36 cellular contexts compared by ENCODE assay signal in genomic region chr14:101383737-101384338, GRCh38.
"Had no signal": no experiment of that assay in that cellular context is flagged by ENCODE, and none has a peak within 500 bp of the region (broad histone marks: within the 10 kb centered on the region; RNA-seq: fewer than 3 reads in every experiment).

No MANE protein-coding gene starts in this region.

- H3K4me1 Mint-ChIP-seq: activated CD4-positive, alpha-beta memory T cell treated with anti-CD3 and anti-CD28 coated beads, Interleukin-2, amount 10 ng/mL, durations not matched to agents 7 days and 5 days; activated CD4-positive, alpha-beta T cell treated with anti-CD3 and anti-CD28 coated beads for 36 hours; activated CD4-positive, alpha-beta T cell treated with anti-CD3 and anti-CD28 coated beads, Interleukin-2, amount 10 ng/mL, durations not matched to agents 7 days and 5 days; activated CD8-positive, alpha-beta memory T cell treated with anti-CD3 and anti-CD28 coated beads, Interleukin-2, amount 10 ng/mL, durations not matched to agents 7 days and 5 days; activated naive CD4-positive, alpha-beta T cell treated with anti-CD3 and anti-CD28 coated beads, Interleukin-2, amount 10 ng/mL, durations not matched to agents 7 days and 5 days; activated naive CD4-positive, alpha-beta T cell treated with anti-CD3 and anti-CD28 coated beads, Interleukin-2, amount 50 U/mL, for 24 hours; activated naive CD8-positive, alpha-beta T cell treated with anti-CD3 and anti-CD28 coated beads, Interleukin-2, amount 10 ng/mL, durations not matched to agents 7 days and 5 days; activated naive CD8-positive, alpha-beta T cell treated with anti-CD3 and anti-CD28 coated beads, Interleukin-2, amount 50 U/mL, for 24 hours; brain; central memory CD8-positive, alpha-beta T cell had no signal

- H3K27ac ChIP-seq: ascending aorta, cardiac muscle cell, VCaP had no signal

- ATAC-seq: activated CD4-positive, alpha-beta T cell treated with anti-CD3 and anti-CD28 coated beads for 36 hours; activated CD4-positive, CD25-positive, alpha-beta regulatory T cell treated with anti-CD3 and anti-CD28 coated beads, Interleukin-2, amount 50 U/mL, for 24 hours; activated CD8-positive, alpha-beta memory T cell treated with anti-CD3 and anti-CD28 coated beads, Interleukin-2, amount 10 ng/mL, durations not matched to agents 7 days and 5 days; activated CD8-positive, alpha-beta T cell treated with anti-CD3 and anti-CD28 coated beads, Interleukin-2, amount 10 ng/mL, durations not matched to agents 7 days and 5 days; activated naive CD8-positive, alpha-beta T cell treated with anti-CD3 and anti-CD28 coated beads, Interleukin-2, amount 50 U/mL, for 24 hours had no signal

- H3K27me3 Mint-ChIP-seq: activated CD4-positive, alpha-beta T cell treated with anti-CD3 and anti-CD28 coated beads for 36 hours; activated naive CD8-positive, alpha-beta T cell had no signal

- H3K9me3 ChIP-seq: ascending aorta had no signal

- H3K36me3 ChIP-seq: ascending aorta, cardiac muscle cell had no signal

- H3K4me3 Mint-ChIP-seq: activated CD4-positive, alpha-beta memory T cell treated with anti-CD3 and anti-CD28 coated beads, Interleukin-2, amount 10 ng/mL, durations not matched to agents 7 days and 5 days; activated CD4-positive, alpha-beta T cell treated with anti-CD3 and anti-CD28 coated beads for 36 hours; activated CD4-positive, alpha-beta T cell treated with anti-CD3 and anti-CD28 coated beads, Interleukin-2, amount 10 ng/mL, durations not matched to agents 7 days and 5 days; activated CD8-positive, alpha-beta memory T cell treated with anti-CD3 and anti-CD28 coated beads, Interleukin-2, amount 10 ng/mL, durations not matched to agents 7 days and 5 days; activated CD8-positive, alpha-beta T cell treated with anti-CD3 and anti-CD28 coated beads, Interleukin-2, amount 10 ng/mL, durations not matched to agents 7 days and 5 days; activated naive CD4-positive, alpha-beta T cell treated with anti-CD3 and anti-CD28 coated beads, Interleukin-2, amount 10 ng/mL, durations not matched to agents 7 days and 5 days; activated naive CD4-positive, alpha-beta T cell treated with anti-CD3 and anti-CD28 coated beads, Interleukin-2, amount 50 U/mL, for 24 hours; activated naive CD8-positive, alpha-beta T cell; activated naive CD8-positive, alpha-beta T cell treated with anti-CD3 and anti-CD28 coated beads, Interleukin-2, amount 10 ng/mL, durations not matched to agents 7 days and 5 days; activated naive CD8-positive, alpha-beta T cell treated with anti-CD3 and anti-CD28 coated beads, Interleukin-2, amount 50 U/mL, for 24 hours; activated T-cell treated with anti-CD3 and anti-CD28 coated beads, Interleukin-2, amount 50 U/mL, for 24 hours; brain; central memory CD8-positive, alpha-beta T cell; T-helper 1 cell treated with Interleukin-12 subunit alpha and Interleukin-12 subunit beta and Interleukin-4 antibody, amounts not matched to agents 30 μg/mL and 1 μg/mL, for 36 hours; T-helper 2 cell treated with Interferon-gamma antibody and Interleukin-4, amounts not matched to agents 5 μg/mL and 100 μg/mL, for 36 hours had no signal

- H3K4me1 ChIP-seq: ascending aorta had no signal

- H3K36me3 Mint-ChIP-seq: activated CD8-positive, alpha-beta memory T cell treated with anti-CD3 and anti-CD28 coated beads, Interleukin-2, amount 10 ng/mL, durations not matched to agents 7 days and 5 days; activated naive CD4-positive, alpha-beta T cell treated with anti-CD3 and anti-CD28 coated beads, Interleukin-2, amount 10 ng/mL, durations not matched to agents 7 days and 5 days; activated naive CD8-positive, alpha-beta T cell; activated naive CD8-positive, alpha-beta T cell treated with anti-CD3 and anti-CD28 coated beads, Interleukin-2, amount 10 ng/mL, durations not matched to agents 7 days and 5 days; brain had no signal

- DNase-seq: activated CD4-positive, alpha-beta memory T cell treated with anti-CD3 and anti-CD28 coated beads, Interleukin-2, amount 10 ng/mL, durations not matched to agents 7 days and 5 days; activated CD4-positive, alpha-beta T cell treated with anti-CD3 and anti-CD28 coated beads for 1 hour; activated CD4-positive, alpha-beta T cell treated with anti-CD3 and anti-CD28 coated beads for 36 hours; activated CD4-positive, alpha-beta T cell treated with anti-CD3 and anti-CD28 coated beads for 48 hours; activated CD4-positive, alpha-beta T cell treated with anti-CD3 and anti-CD28 coated beads, Interleukin-2, amount 10 ng/mL, durations not matched to agents 7 days and 5 days; activated CD4-positive, alpha-beta T cell treated with anti-CD3 and anti-CD28 coated beads, Interleukin-2, amount 50 U/mL, for 48 hours; activated CD4-positive, CD25-positive, alpha-beta regulatory T cell; activated CD8-positive, alpha-beta memory T cell treated with anti-CD3 and anti-CD28 coated beads for 24 hours; activated CD8-positive, alpha-beta memory T cell treated with anti-CD3 and anti-CD28 coated beads, Interleukin-2, amount 10 ng/mL, durations not matched to agents 7 days and 5 days; activated CD8-positive, alpha-beta memory T cell treated with anti-CD3 and anti-CD28 coated beads, Interleukin-2, amount 50 U/mL, for 48 hours; activated CD8-positive, alpha-beta T cell treated with anti-CD3 and anti-CD28 coated beads, Interleukin-2, amount 10 ng/mL, durations not matched to agents 7 days and 5 days; activated effector memory CD4-positive, alpha-beta T cell treated with Interleukin-2 at 50 U/mL for 16 hours; activated gamma-delta T cell; activated naive CD4-positive, alpha-beta T cell treated with anti-CD3 and anti-CD28 coated beads, Interleukin-2, amount 10 ng/mL, durations not matched to agents 7 days and 5 days; activated naive CD4-positive, alpha-beta T cell treated with Interleukin-2 at 50 U/mL for 16 hours; activated naive CD8-positive, alpha-beta T cell treated with anti-CD3 and anti-CD28 coated beads, Interleukin-2, amount 10 ng/mL, durations not matched to agents 7 days and 5 days; activated naive CD8-positive, alpha-beta T cell treated with anti-CD3 and anti-CD28 coated beads, Interleukin-2, amount 50 U/mL, for 24 hours; activated T-cell treated with anti-CD3 and anti-CD28 coated beads, Interleukin-2, amount 50 U/mL, for 24 hours; activated T-cell treated with anti-CD3 and anti-CD28 coated beads, Interleukin-2, amount 50 U/mL, for 48 hours; amygdala; anterior cingulate cortex; caudate nucleus; cerebellar nuclear complex; T-helper 2 cell; T-helper 9 cell had no signal

- H3K4me3 ChIP-seq: ascending aorta, cardiac muscle cell had no signal

- H3K27me3 ChIP-seq: ascending aorta, cardiac muscle cell had no signal

- H3K27ac Mint-ChIP-seq: activated CD4-positive, alpha-beta memory T cell treated with anti-CD3 and anti-CD28 coated beads, Interleukin-2, amount 10 ng/mL, durations not matched to agents 7 days and 5 days; activated CD4-positive, alpha-beta T cell treated with anti-CD3 and anti-CD28 coated beads for 36 hours; activated CD4-positive, alpha-beta T cell treated with anti-CD3 and anti-CD28 coated beads, Interleukin-2, amount 10 ng/mL, durations not matched to agents 7 days and 5 days; activated CD8-positive, alpha-beta memory T cell treated with anti-CD3 and anti-CD28 coated beads, Interleukin-2, amount 10 ng/mL, durations not matched to agents 7 days and 5 days; activated CD8-positive, alpha-beta T cell treated with anti-CD3 and anti-CD28 coated beads, Interleukin-2, amount 10 ng/mL, durations not matched to agents 7 days and 5 days; activated naive CD4-positive, alpha-beta T cell treated with anti-CD3 and anti-CD28 coated beads, Interleukin-2, amount 10 ng/mL, durations not matched to agents 7 days and 5 days; activated naive CD4-positive, alpha-beta T cell treated with anti-CD3 and anti-CD28 coated beads, Interleukin-2, amount 50 U/mL, for 24 hours; activated naive CD8-positive, alpha-beta T cell; activated naive CD8-positive, alpha-beta T cell treated with anti-CD3 and anti-CD28 coated beads, Interleukin-2, amount 10 ng/mL, durations not matched to agents 7 days and 5 days; activated naive CD8-positive, alpha-beta T cell treated with anti-CD3 and anti-CD28 coated beads, Interleukin-2, amount 50 U/mL, for 24 hours; activated T-cell treated with anti-CD3 and anti-CD28 coated beads, Interleukin-2, amount 50 U/mL, for 24 hours; activated T-helper 2 cell treated with anti-CD3 and anti-CD28 coated beads, Interferon-gamma antibody, Interleukin-2, Interleukin-4, amounts not matched to agents 10 μg/mL and 5 μg/mL and 100 μg/mL, durations not matched to agents 14 hours and 24 hours and 36 hours; brain; T-helper 1 cell treated with Interleukin-12 subunit alpha and Interleukin-12 subunit beta and Interleukin-4 antibody, amounts not matched to agents 30 μg/mL and 1 μg/mL, for 36 hours; T-helper 2 cell treated with Interferon-gamma antibody and Interleukin-4, amounts not matched to agents 5 μg/mL and 100 μg/mL, for 36 hours had no signal
